1 cellular context compared by ENCODE assay signal in the genomic region with DNA sequence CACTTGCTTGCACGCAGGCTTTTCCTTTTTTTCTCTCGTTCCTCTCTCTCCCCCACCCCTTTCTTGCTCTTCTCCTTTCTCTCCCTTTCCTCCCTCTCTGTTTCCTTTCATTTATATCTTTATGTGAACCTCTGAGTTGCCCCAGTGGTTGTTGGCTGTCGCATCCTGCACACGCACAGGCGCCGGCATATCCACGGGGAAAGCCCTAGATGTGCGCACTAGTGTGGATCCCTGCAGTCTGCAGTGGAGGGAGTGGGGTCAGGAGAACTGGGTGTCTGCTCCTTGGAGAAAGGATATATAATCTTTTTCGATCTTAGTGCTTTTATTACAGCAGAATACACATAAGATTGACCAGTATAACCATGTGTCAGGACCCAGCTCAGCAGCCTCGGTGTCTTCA.
A peak's percentile ranks its signal among the peaks of the same experiment; 100 is the strongest.
TF ChIP-seq lines count a peak whose summit lies in the region.

No MANE protein-coding gene starts in this region.

TF ChIP-seq in HepG2, 621 proteins besides CTCF, POLR2A, EP300 and RAD21 (continued from another document):
- TF ChIP-seq, protein P1, sequence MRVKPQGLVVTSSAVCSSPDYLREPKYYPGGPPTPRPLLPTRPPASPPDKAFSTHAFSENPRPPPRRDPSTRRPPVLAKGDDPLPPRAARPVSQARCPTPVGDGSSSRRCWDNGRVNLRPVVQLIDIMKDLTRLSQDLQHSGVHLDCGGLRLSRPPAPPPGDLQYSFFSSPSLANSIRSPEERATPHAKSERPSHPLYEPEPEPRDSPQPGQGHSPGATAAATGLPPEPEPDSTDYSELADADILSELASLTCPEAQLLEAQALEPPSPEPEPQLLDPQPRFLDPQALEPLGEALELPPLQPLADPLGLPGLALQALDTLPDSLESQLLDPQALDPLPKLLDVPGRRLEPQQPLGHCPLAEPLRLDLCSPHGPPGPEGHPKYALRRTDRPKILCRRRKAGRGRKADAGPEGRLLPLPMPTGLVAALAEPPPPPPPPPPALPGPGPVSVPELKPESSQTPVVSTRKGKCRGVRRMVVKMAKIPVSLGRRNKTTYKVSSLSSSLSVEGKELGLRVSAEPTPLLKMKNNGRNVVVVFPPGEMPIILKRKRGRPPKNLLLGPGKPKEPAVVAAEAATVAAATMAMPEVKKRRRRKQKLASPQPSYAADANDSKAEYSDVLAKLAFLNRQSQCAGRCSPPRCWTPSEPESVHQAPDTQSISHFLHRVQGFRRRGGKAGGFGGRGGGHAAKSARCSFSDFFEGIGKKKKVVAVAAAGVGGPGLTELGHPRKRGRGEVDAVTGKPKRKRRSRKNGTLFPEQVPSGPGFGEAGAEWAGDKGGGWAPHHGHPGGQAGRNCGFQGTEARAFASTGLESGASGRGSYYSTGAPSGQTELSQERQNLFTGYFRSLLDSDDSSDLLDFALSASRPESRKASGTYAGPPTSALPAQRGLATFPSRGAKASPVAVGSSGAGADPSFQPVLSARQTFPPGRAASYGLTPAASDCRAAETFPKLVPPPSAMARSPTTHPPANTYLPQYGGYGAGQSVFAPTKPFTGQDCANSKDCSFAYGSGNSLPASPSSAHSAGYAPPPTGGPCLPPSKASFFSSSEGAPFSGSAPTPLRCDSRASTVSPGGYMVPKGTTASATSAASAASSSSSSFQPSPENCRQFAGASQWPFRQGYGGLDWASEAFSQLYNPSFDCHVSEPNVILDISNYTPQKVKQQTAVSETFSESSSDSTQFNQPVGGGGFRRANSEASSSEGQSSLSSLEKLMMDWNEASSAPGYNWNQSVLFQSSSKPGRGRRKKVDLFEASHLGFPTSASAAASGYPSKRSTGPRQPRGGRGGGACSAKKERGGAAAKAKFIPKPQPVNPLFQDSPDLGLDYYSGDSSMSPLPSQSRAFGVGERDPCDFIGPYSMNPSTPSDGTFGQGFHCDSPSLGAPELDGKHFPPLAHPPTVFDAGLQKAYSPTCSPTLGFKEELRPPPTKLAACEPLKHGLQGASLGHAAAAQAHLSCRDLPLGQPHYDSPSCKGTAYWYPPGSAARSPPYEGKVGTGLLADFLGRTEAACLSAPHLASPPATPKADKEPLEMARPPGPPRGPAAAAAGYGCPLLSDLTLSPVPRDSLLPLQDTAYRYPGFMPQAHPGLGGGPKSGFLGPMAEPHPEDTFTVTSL (CRISPR knock-in tag; IDR thresholded peaks at IDR 0.05; ENCODE audit: borderline replicate concordance): no peak
- peak; percentile 55 for TF ChIP-seq AGO2 (optimal IDR thresholded peaks at IDR 0.05; ENCODE audit: low read depth, low read length)
